Comparison of ENCODE assay signal across 12 cellular contexts in genomic region chr17:64005734-64006167, GRCh38. TPM values are rescaled to one million over a fixed set of nuclear protein-coding genes. Genes with fewer than 3 reads are reported as not detected.
A peak's percentile ranks its signal among the peaks of the same experiment; 100 is the strongest.
DNase-seq lines count a peak whose midpoint lies in the region; ATAC-seq and TF ChIP-seq lines count a peak whose summit lies in the region.
"Had no signal": no experiment of that assay in that cellular context is flagged by ENCODE, and none has a peak within 500 bp of the region (broad histone marks: within the 10 kb centered on the region; RNA-seq: fewer than 3 reads in every experiment).

No MANE protein-coding gene starts in this region.

- H3K27ac Mint-ChIP-seq in activated CD8-positive, alpha-beta T cell treated with anti-CD3 and anti-CD28 coated beads for 36 hours: peak overlapping the region; percentile 72
- no peak overlapping the region for H3K27ac Mint-ChIP-seq in glutamatergic neuron (ENCODE audit: unreplicated experiment)
- H3K27ac Mint-ChIP-seq: neural progenitor cell; stimulated activated naive CD8-positive, alpha-beta T cell treated with anti-CD3 and anti-CD28 coated beads, Interleukin-15, Interleukin-2, amounts not matched to agents 100 ng/mL and 50 ng/mL, for 24 hours; WTC11 had no signal

- H3K4me1 ChIP-seq in osteoblast (ENCODE audit: insufficient read depth, low read length) (peaks cover 24% of the 10 kb centered on the region), tibial nerve (peaks cover 0 to 33% (median 11%) of the 10 kb centered on the region in 4 donors)

- H3K27me3 ChIP-seq in osteoblast (ENCODE audit: insufficient read depth, low read length): no peaks in the 10 kb centered on the region
- H3K27me3 ChIP-seq in tibial nerve: peaks cover 0 to 15% of the 10 kb centered on the region in 2 donors
- H3K27me3 ChIP-seq: neural progenitor cell had no signal

- H3K9me3 ChIP-seq in osteoblast (ENCODE audit: low read depth, low read length) (no peaks in the 10 kb centered on the region), tibial nerve (no peaks in the 10 kb centered on the region)

- no peak overlapping the region for H2AFZ ChIP-seq in osteoblast (ENCODE audit: low read length)
- H2AFZ ChIP-seq: neural progenitor cell had no signal

- WGBS in tibial nerve, 2 donors: 39 to 45% methylated on average over 6 of the region's 6 CpGs

- intact Hi-C loops in activated CD8-positive, alpha-beta T cell treated with anti-CD3 and anti-CD28 coated beads for 36 hours (cut with micrococcal nuclease): no loop called here

- no peak overlapping the region for H3K4me2 ChIP-seq in osteoblast (ENCODE audit: insufficient read depth, low read length)
- H3K4me2 ChIP-seq: neural progenitor cell had no signal

- TF ChIP-seq POLR2A in tibial nerve (IDR thresholded peaks at IDR 0.05): no peak

- no peaks in the 10 kb centered on the region for H3K79me2 ChIP-seq in osteoblast (ENCODE audit: insufficient read depth, low read length)

- no peak for ATAC-seq in activated CD8-positive, alpha-beta T cell treated with anti-CD3 and anti-CD28 coated beads for 36 hours
- ATAC-seq: WTC11 had no signal

- DNase-seq in DMS153 (lab: John Stamatoyannopoulos, UW) (peak; percentile 81), NCI-H1092 treated with DMSO at 0.1 percent for 48 hours (lab: John Stamatoyannopoulos, UW) (peak; percentile 87), osteoblast (ENCODE audit: insufficient read length, low spot score, missing footprints) (peak; percentile 90), tibial nerve (ENCODE audit: low spot score in 2 of 2) (no peak), glutamatergic neuron (no peak), NCI-H226 (no peak), cerebellar nuclear complex (lab: John Stamatoyannopoulos, UW) (no peak)
- no peak for DNase-seq in activated CD8-positive, alpha-beta T cell treated with anti-CD3 and anti-CD28 coated beads for 36 hours

- no peaks in the 10 kb centered on the region for H3K27me3 Mint-ChIP-seq in activated CD8-positive, alpha-beta T cell treated with anti-CD3 and anti-CD28 coated beads for 36 hours
- no peaks in the 10 kb centered on the region for H3K27me3 Mint-ChIP-seq in glutamatergic neuron (ENCODE audit: unreplicated experiment)
- H3K27me3 Mint-ChIP-seq: stimulated activated naive CD8-positive, alpha-beta T cell treated with anti-CD3 and anti-CD28 coated beads, Interleukin-15, Interleukin-2, amounts not matched to agents 100 ng/mL and 50 ng/mL, for 24 hours had no signal

- H3K4me3 Mint-ChIP-seq in activated CD8-positive, alpha-beta T cell treated with anti-CD3 and anti-CD28 coated beads for 36 hours: no peak overlapping the region
- H3K4me3 Mint-ChIP-seq in glutamatergic neuron (ENCODE audit: unreplicated experiment): no peak overlapping the region
- H3K4me3 Mint-ChIP-seq: neural progenitor cell; stimulated activated naive CD8-positive, alpha-beta T cell treated with anti-CD3 and anti-CD28 coated beads, Interleukin-15, Interleukin-2, amounts not matched to agents 100 ng/mL and 50 ng/mL, for 24 hours; WTC11 had no signal

- no peaks in the 10 kb centered on the region for H3K9me3 Mint-ChIP-seq in activated CD8-positive, alpha-beta T cell treated with anti-CD3 and anti-CD28 coated beads for 36 hours
- no peaks in the 10 kb centered on the region for H3K9me3 Mint-ChIP-seq in glutamatergic neuron (ENCODE audit: unreplicated experiment)
- H3K9me3 Mint-ChIP-seq: neural progenitor cell; stimulated activated naive CD8-positive, alpha-beta T cell treated with anti-CD3 and anti-CD28 coated beads, Interleukin-15, Interleukin-2, amounts not matched to agents 100 ng/mL and 50 ng/mL, for 24 hours; WTC11 had no signal

- no peaks in the 10 kb centered on the region for H3K36me3 ChIP-seq in osteoblast (ENCODE audit: insufficient read depth, low read length)
- no peaks in the 10 kb centered on the region for H3K36me3 ChIP-seq in tibial nerve
- H3K36me3 ChIP-seq: neural progenitor cell had no signal

- TF ChIP-seq EP300 in tibial nerve (IDR thresholded peaks at IDR 0.05): no peak

- peaks cover 19% of the 10 kb centered on the region for H3K36me3 Mint-ChIP-seq in activated CD8-positive, alpha-beta T cell treated with anti-CD3 and anti-CD28 coated beads for 36 hours (ENCODE audit: low read depth)
- no peaks in the 10 kb centered on the region for H3K36me3 Mint-ChIP-seq in glutamatergic neuron (ENCODE audit: unreplicated experiment)
- H3K36me3 Mint-ChIP-seq: neural progenitor cell, WTC11 had no signal

- H4K20me1 ChIP-seq in osteoblast (ENCODE audit: insufficient read depth, low read length): no peaks in the 10 kb centered on the region

- no peak overlapping the region for H3K4me3 ChIP-seq in osteoblast (ENCODE audit: insufficient read depth, low read length)
- H3K4me3 ChIP-seq in tibial nerve: peak overlapping the region in 1 of 4 donors; percentile 2
- H3K4me3 ChIP-seq: neural progenitor cell had no signal

- POLR2A ChIA-PET in activated CD8-positive, alpha-beta T cell treated with anti-CD3 and anti-CD28 coated beads for 36 hours (lab: Charles Lee): interaction anchor here (1.0 to 2.5 kb wide), 2 partner anchors 14 to 141 kb away, joined by 3 to 8 read pairs; partner anchors contain the start of gene ICAM2

- H3K4me1 Mint-ChIP-seq in activated CD8-positive, alpha-beta T cell treated with anti-CD3 and anti-CD28 coated beads for 36 hours (ENCODE audit: low read depth): peaks cover 35% of the 10 kb centered on the region
- H3K4me1 Mint-ChIP-seq in glutamatergic neuron (ENCODE audit: low read depth, unreplicated experiment): no peaks in the 10 kb centered on the region

- TF ChIP-seq CTCF in activated CD8-positive, alpha-beta T cell treated with anti-CD3 and anti-CD28 coated beads for 36 hours (IDR thresholded peaks at IDR 0.05): no peak
- TF ChIP-seq CTCF in osteoblast (IDR thresholded peaks at IDR 0.05; ENCODE audit: extremely low read depth, low read depth, low read length) (no peak), tibial nerve (IDR thresholded peaks at IDR 0.05) (no peak), glutamatergic neuron (IDR thresholded peaks at IDR 0.05; ENCODE audit: partially characterized antibody, unreplicated experiment) (no peak)

- H3K27ac ChIP-seq in osteoblast (ENCODE audit: low read depth, low read length) (no peak overlapping the region), tibial nerve (peak overlapping the region in 1 of 4 donors; percentile 34)
- H3K27ac ChIP-seq: neural progenitor cell had no signal

- CTCF ChIA-PET in activated CD8-positive, alpha-beta T cell treated with anti-CD3 and anti-CD28 coated beads for 36 hours (lab: Charles Lee): interaction anchor here (0.8 to 2.1 kb wide), 7 partner anchors 11 to 128 kb away, joined by 4 to 9 read pairs (median 5); no protein-coding TSS in a partner anchor

RNA-seq across cellular contexts. Expression of gene PRR29, which starts 7.6 kb away (rescaled TPM):
- 1 to 10 TPM in 1 of 2 experiments, under 1 TPM in 1; 0.74 to 2.5 TPM for total RNA-seq in activated CD8-positive, alpha-beta T cell treated with anti-CD3 and anti-CD28 coated beads for 36 hours
- total RNA-seq in osteoblast (0.36 and 0.88 TPM in 2 replicates), tibial nerve (1 to 10 TPM in 1 of 4 donors, under 1 TPM in 2, not detected in 1; 0.20 to 1.3 (median 0.63) TPM), glutamatergic neuron (ENCODE audit: unreplicated experiment) (not detected)

RNA-seq across cellular contexts. Expression of gene ICAM2, which starts 14.7 kb away (rescaled TPM):
- total RNA-seq in activated CD8-positive, alpha-beta T cell treated with anti-CD3 and anti-CD28 coated beads for 36 hours: 10 to 100 TPM; 53.3 to 53.7 TPM
- total RNA-seq in osteoblast (6.5 and 8.5 TPM in 2 replicates), tibial nerve (10 to 100 TPM; 18.0 to 95.1 (median 36.3) TPM), glutamatergic neuron (ENCODE audit: unreplicated experiment) (not detected)

RNA-seq across cellular contexts. Expression of gene SCN4A, which starts 33.0 kb away (rescaled TPM):
- total RNA-seq in activated CD8-positive, alpha-beta T cell treated with anti-CD3 and anti-CD28 coated beads for 36 hours: under 1 TPM; 0.20 to 0.23 TPM
- total RNA-seq in osteoblast (under 0.01 TPM in 1 of 2 replicates, not detected in the other), tibial nerve (1 to 10 TPM in 2 of 4 donors, under 1 TPM in 2; 0.21 to 2.4 (median 1.1) TPM), glutamatergic neuron (ENCODE audit: unreplicated experiment) (7.9 TPM)
- total RNA-seq: HT1080 had no signal

Comparison
In these comparisons a context has a peak if more than half of its experiments do, and no peak if none do; other contexts are left out.
1. DNase-seq: peak in DMS153 (single experiment), NCI-H1092 treated with DMSO at 0.1 percent for 48 hours (single experiment) and osteoblast (single experiment); none in activated CD8-positive, alpha-beta T cell treated with anti-CD3 and anti-CD28 coated beads for 36 hours (single experiment), tibial nerve (0 of 2), glutamatergic neuron (single experiment), NCI-H226 (single experiment) and cerebellar nuclear complex (0 of 2).